ENCODE assay signal across 8 cellular contexts in genomic region chr3:81485444-81485865, GRCh38.
DNase-seq lines count a peak whose midpoint lies in the region; ATAC-seq and TF ChIP-seq lines count a peak whose summit lies in the region.

No MANE protein-coding gene starts in this region.

- H3K4me3 ChIP-seq in DND-41 (ENCODE audit: low read depth in 1 of 2, low read length in 2 of 2) (no peak overlapping the region), fibroblast of the aortic adventitia (ENCODE audit: low read depth, low read length) (peak overlapping the region; percentile 23), aorta (ENCODE audit: low read length in 2 of 2) (no peak overlapping the region)

- no peak for DNase-seq in DND-41
- DNase-seq in LHCN-M2 (ENCODE audit: low read depth), result peak; percentile 28
- DNase-seq in fibroblast of the aortic adventitia (ENCODE audit: low read depth), result peak; percentile 92
- DNase-seq in aorta, result peak in 1 of 2 donors; percentile 50
- DNase-seq in NCI-H524 (lab: John Stamatoyannopoulos, UW), result no peak
- no peak for DNase-seq in NK-92 (lab: John Stamatoyannopoulos, UW; ENCODE audit: unreplicated experiment)
- DNase-seq in NCI-H2081 treated with DMSO at 0.1 percent for 48 hours (lab: John Stamatoyannopoulos, UW), result no peak

- H3K4me1 ChIP-seq in DND-41 (ENCODE audit: insufficient read depth, low read length) (no peaks in the 10 kb centered on the region), aorta (ENCODE audit: control insufficient read depth in 1 of 2, insufficient read depth in 2 of 2, low read length in 2 of 2) (peaks cover 0 to 2% of the 10 kb centered on the region in 2 donors)

- H3K9ac ChIP-seq in DND-41 (ENCODE audit: low read depth, low read length), result no peak overlapping the region

- TF ChIP-seq CTCF in DND-41 (IDR thresholded peaks at IDR 0.05; ENCODE audit: borderline replicate concordance, extremely low read depth, low read length, poor library complexity, severe bottlenecking), result no peak
- TF ChIP-seq CTCF in fibroblast of the aortic adventitia (IDR thresholded peaks at IDR 0.05; ENCODE audit: insufficient read depth, low read length), result no peak

- ATAC-seq in DND-41 (ENCODE audit: insufficient read depth, low read depth) (0 out of 3 replicates have a peak, but pooled peaks have one; percentile 17), GM21619 (IDR thresholded peaks at IDR 0.05; ENCODE audit: unreplicated experiment) (peak; percentile 98), aorta (ENCODE audit: low FRiP score) (peak; percentile 76)

- H3K36me3 ChIP-seq in DND-41 (ENCODE audit: insufficient read depth, low read length), result peaks cover 23% of the 10 kb centered on the region
- no peaks in the 10 kb centered on the region for H3K36me3 ChIP-seq in aorta (ENCODE audit: control insufficient read depth in 1 of 2, insufficient read depth in 2 of 2, low read length in 1 of 2)

- WGBS in aorta, 2 donors, result 14 to 16% methylated on average over 5 of the region's 5 CpGs

- no peaks in the 10 kb centered on the region for H4K20me1 ChIP-seq in DND-41 (ENCODE audit: insufficient read depth, low read length)

- H3K79me2 ChIP-seq in DND-41 (ENCODE audit: insufficient read depth, low read length), result no peaks in the 10 kb centered on the region

- no peak overlapping the region for H3K4me2 ChIP-seq in DND-41 (ENCODE audit: insufficient read depth, low read length)

- H3K9me3 ChIP-seq in DND-41 (ENCODE audit: insufficient read depth, low read length, severe bottlenecking) (peaks cover 3% of the 10 kb centered on the region), aorta (ENCODE audit: control insufficient read depth, low read length) (no peaks in the 10 kb centered on the region)

- H3K27ac ChIP-seq in DND-41 (ENCODE audit: low read length) (no peak overlapping the region), aorta (ENCODE audit: low read depth in 1 of 2, low read length in 2 of 2) (peak overlapping the region; percentile 74 to 83)

- no peak overlapping the region for H2AFZ ChIP-seq in DND-41 (ENCODE audit: low read depth, low read length)

- intact Hi-C loops in aorta (cut with DNase I), result no loop called here

- H3K27me3 ChIP-seq in DND-41 (ENCODE audit: insufficient read depth, low read length, poor library complexity) (no peaks in the 10 kb centered on the region), aorta (ENCODE audit: control insufficient read depth in 1 of 2, insufficient read depth in 2 of 2, low read length in 1 of 2) (no peaks in the 10 kb centered on the region)

Comparison
In these comparisons a context has a peak if more than half of its experiments do, and no peak if none do; other contexts are left out.
1. ATAC-seq: peak in every context shown above with its lines; median percentile 98 in GM21619; 76 in aorta; 17 in DND-41.
2. DNase-seq: peak in LHCN-M2 (single experiment) and fibroblast of the aortic adventitia (single experiment); none in DND-41 (single experiment), NCI-H524 (0 of 2), NK-92 (single experiment) and NCI-H2081 treated with DMSO at 0.1 percent for 48 hours (single experiment).